ENCODE assay signal across 18 cellular contexts in the genomic region with DNA sequence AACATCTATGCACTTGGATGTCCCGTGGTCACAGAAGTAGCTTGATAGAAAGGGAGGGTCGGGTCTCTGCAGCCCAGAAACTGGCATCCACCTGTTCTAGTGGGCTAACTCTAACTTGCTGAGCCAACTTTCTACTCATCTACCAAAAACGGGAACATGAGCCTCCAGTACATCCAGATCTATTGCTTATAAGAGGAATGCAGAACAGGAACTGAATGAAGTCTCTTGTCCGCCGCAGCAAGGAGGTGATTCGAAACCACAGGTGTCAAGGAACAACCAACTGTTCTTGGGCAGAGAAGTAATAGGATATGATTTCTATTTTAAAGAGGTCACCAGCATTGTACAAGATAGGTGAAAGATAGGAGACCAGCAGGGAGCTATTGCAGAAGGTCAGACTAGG. TPM values are rescaled to one million over a fixed set of nuclear protein-coding genes. Genes with fewer than 3 reads are reported as not detected.
"Had no signal": no experiment of that assay in that cellular context is flagged by ENCODE, and none has a peak within 500 bp of the region (broad histone marks: within the 10 kb centered on the region; RNA-seq: fewer than 3 reads in every experiment).

No MANE protein-coding gene starts in this region.

- ATAC-seq: natural killer cell, psoas muscle, WTC11 had no signal

- DNase-seq: activated naive CD8-positive, alpha-beta T cell treated with anti-CD3 and anti-CD28 coated beads for 36 hours; activated T-cell treated with anti-CD3 and anti-CD28 coated beads, Interleukin-2, amount 50 U/mL, for 1 hour; effector memory CD4-positive, alpha-beta T cell; foreskin melanocyte; head of caudate nucleus; hypothalamus; left ventricle myocardium inferior; mammary epithelial cell; natural killer cell; ovary; psoas muscle; spleen; stimulated activated CD4-positive, alpha-beta T cell treated with anti-CD3 and anti-CD28 coated beads, Interleukin-4, amount 100 ng/mL, for 1 hour; stimulated activated naive CD4-positive, alpha-beta T cell; T-helper 9 cell; upper lobe of left lung had no signal

RNA-seq across cellular contexts. Expression of gene TERC, which starts 17.9 kb away (rescaled TPM):
- polyA plus RNA-seq: mammary epithelial cell, ovary, thymus had no signal
